1 cellular context compared by ENCODE assay signal in genomic region chr7:133024604-133025003, GRCh38.
TF ChIP-seq lines count a peak whose summit lies in the region.

No MANE protein-coding gene starts in this region.

TF ChIP-seq in WTC11, 78 proteins besides CTCF, POLR2A, EP300 and RAD21 (continued from another document):
- TF ChIP-seq, protein P1, sequence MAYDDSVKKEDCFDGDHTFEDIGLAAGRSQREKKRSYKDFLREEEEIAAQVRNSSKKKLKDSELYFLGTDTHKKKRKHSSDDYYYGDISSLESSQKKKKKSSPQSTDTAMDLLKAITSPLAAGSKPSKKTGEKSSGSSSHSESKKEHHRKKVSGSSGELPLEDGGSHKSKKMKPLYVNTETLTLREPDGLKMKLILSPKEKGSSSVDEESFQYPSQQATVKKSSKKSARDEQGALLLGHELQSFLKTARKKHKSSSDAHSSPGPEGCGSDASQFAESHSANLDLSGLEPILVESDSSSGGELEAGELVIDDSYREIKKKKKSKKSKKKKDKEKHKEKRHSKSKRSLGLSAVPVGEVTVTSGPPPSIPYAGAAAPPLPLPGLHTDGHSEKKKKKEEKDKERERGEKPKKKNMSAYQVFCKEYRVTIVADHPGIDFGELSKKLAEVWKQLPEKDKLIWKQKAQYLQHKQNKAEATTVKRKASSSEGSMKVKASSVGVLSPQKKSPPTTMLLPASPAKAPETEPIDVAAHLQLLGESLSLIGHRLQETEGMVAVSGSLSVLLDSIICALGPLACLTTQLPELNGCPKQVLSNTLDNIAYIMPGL (CRISPR knock-in tag; IDR thresholded peaks at IDR 0.05), result no peak
- no peak for TF ChIP-seq ZNF671 (CRISPR knock-in tag; IDR thresholded peaks at IDR 0.05)
- TF ChIP-seq, protein P2, sequence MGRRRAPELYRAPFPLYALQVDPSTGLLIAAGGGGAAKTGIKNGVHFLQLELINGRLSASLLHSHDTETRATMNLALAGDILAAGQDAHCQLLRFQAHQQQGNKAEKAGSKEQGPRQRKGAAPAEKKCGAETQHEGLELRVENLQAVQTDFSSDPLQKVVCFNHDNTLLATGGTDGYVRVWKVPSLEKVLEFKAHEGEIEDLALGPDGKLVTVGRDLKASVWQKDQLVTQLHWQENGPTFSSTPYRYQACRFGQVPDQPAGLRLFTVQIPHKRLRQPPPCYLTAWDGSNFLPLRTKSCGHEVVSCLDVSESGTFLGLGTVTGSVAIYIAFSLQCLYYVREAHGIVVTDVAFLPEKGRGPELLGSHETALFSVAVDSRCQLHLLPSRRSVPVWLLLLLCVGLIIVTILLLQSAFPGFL (CRISPR knock-in tag; IDR thresholded peaks at IDR 0.05; ENCODE audit: borderline replicate concordance), result no peak
- TF ChIP-seq GTF2I (CRISPR knock-in tag; conservative IDR thresholded peaks at IDR 0.05), result no peak
- TF ChIP-seq ZNF138 (CRISPR knock-in tag; conservative IDR thresholded peaks at IDR 0.05), result no peak
- TF ChIP-seq, protein P3, sequence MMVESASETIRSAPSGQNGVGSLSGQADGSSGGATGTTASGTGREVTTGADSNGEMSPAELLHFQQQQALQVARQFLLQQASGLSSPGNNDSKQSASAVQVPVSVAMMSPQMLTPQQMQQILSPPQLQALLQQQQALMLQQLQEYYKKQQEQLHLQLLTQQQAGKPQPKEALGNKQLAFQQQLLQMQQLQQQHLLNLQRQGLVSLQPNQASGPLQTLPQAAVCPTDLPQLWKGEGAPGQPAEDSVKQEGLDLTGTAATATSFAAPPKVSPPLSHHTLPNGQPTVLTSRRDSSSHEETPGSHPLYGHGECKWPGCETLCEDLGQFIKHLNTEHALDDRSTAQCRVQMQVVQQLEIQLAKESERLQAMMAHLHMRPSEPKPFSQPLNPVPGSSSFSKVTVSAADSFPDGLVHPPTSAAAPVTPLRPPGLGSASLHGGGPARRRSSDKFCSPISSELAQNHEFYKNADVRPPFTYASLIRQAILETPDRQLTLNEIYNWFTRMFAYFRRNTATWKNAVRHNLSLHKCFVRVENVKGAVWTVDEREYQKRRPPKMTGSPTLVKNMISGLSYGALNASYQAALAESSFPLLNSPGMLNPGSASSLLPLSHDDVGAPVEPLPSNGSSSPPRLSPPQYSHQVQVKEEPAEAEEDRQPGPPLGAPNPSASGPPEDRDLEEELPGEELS (CRISPR knock-in tag; IDR thresholded peaks at IDR 0.05), result no peak
